ENCODE assay signal across 25 cellular contexts in the genomic region with DNA sequence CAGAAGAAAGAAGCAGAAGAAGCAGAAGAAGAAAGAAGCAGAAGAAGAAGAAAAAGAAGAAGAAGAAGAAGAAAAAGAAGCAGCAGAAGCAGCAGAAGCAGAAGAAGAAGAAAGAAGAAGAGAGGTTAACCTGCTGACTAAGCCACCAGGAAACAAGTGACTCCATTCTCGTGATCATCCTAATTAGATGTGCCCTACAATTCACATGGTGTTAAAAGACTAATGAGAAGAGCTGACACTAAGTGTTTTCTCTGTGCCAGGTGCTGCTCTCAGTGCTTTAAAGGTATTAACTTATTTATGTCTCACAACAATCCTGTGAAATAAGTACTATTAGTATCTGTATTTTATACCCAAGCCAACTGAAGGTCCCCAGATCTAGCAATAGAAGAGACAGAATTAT. TPM values are rescaled to one million over a fixed set of nuclear protein-coding genes. Genes with fewer than 3 reads are reported as not detected.
"Had no signal": no experiment of that assay in that cellular context is flagged by ENCODE, and none has a peak within 500 bp of the region (broad histone marks: within the 10 kb centered on the region; RNA-seq: fewer than 3 reads in every experiment).

No MANE protein-coding gene starts in this region.

- H3K36me3 Mint-ChIP-seq: activated CD8-positive, alpha-beta memory T cell treated with anti-CD3 and anti-CD28 coated beads, Interleukin-2, amount 10 ng/mL, durations not matched to agents 7 days and 5 days; activated naive CD8-positive, alpha-beta T cell treated with anti-CD3 and anti-CD28 coated beads, Interleukin-2, amount 10 ng/mL, durations not matched to agents 7 days and 5 days had no signal

- H3K36me3 ChIP-seq: lower lobe of right lung, spleen, tibial artery had no signal

- H3K4me1 ChIP-seq: foreskin keratinocyte, tibial artery had no signal

- H3K4me1 Mint-ChIP-seq: activated naive CD8-positive, alpha-beta T cell treated with anti-CD3 and anti-CD28 coated beads, Interleukin-2, amount 10 ng/mL, durations not matched to agents 7 days and 5 days had no signal

- H3K9me3 ChIP-seq: body of pancreas, lower lobe of right lung, spleen, tibial artery had no signal

- H3K27ac ChIP-seq: body of pancreas, foreskin keratinocyte, hepatocyte, lower lobe of right lung, tibial artery had no signal

- H3K9me3 Mint-ChIP-seq: activated CD4-positive, alpha-beta memory T cell treated with anti-CD3 and anti-CD28 coated beads, Interleukin-2, amount 10 ng/mL, durations not matched to agents 7 days and 5 days; activated naive CD8-positive, alpha-beta T cell treated with anti-CD3 and anti-CD28 coated beads, Interleukin-2, amount 10 ng/mL, durations not matched to agents 7 days and 5 days; activated T-helper 2 cell treated with anti-CD3 and anti-CD28 coated beads, Interferon-gamma antibody, Interleukin-2, Interleukin-4, amounts not matched to agents 10 μg/mL and 5 μg/mL and 100 μg/mL, durations not matched to agents 14 hours and 24 hours and 36 hours; nephron had no signal

- H3K4me3 ChIP-seq: body of pancreas, hepatocyte, lower lobe of right lung, spleen, tibial artery had no signal

- H3K27ac Mint-ChIP-seq: activated CD4-positive, alpha-beta memory T cell treated with anti-CD3 and anti-CD28 coated beads, Interleukin-2, amount 10 ng/mL, durations not matched to agents 7 days and 5 days; activated CD8-positive, alpha-beta memory T cell treated with anti-CD3 and anti-CD28 coated beads, Interleukin-2, amount 10 ng/mL, durations not matched to agents 7 days and 5 days; activated naive CD8-positive, alpha-beta T cell treated with anti-CD3 and anti-CD28 coated beads, Interleukin-2, amount 10 ng/mL, durations not matched to agents 7 days and 5 days; activated T-helper 2 cell treated with anti-CD3 and anti-CD28 coated beads, Interferon-gamma antibody, Interleukin-2, Interleukin-4, amounts not matched to agents 10 μg/mL and 5 μg/mL and 100 μg/mL, durations not matched to agents 14 hours and 24 hours and 36 hours; nephron had no signal

- ATAC-seq: activated CD8-positive, alpha-beta memory T cell treated with anti-CD3 and anti-CD28 coated beads, Interleukin-2, amount 10 ng/mL, durations not matched to agents 7 days and 5 days; body of pancreas; foreskin keratinocyte; left colon; lower lobe of right lung; stimulated activated naive CD8-positive, alpha-beta T cell treated with anti-CD3 and anti-CD28 coated beads, Interleukin-15, Interleukin-2, amounts not matched to agents 100 U/mL and 50 U/mL, for 24 hours had no signal

- H3K4me3 Mint-ChIP-seq: activated CD4-positive, alpha-beta memory T cell treated with anti-CD3 and anti-CD28 coated beads, Interleukin-2, amount 10 ng/mL, durations not matched to agents 7 days and 5 days; activated CD8-positive, alpha-beta memory T cell treated with anti-CD3 and anti-CD28 coated beads, Interleukin-2, amount 10 ng/mL, durations not matched to agents 7 days and 5 days; activated naive CD8-positive, alpha-beta T cell treated with anti-CD3 and anti-CD28 coated beads, Interleukin-2, amount 10 ng/mL, durations not matched to agents 7 days and 5 days; nephron had no signal

- H3K27me3 ChIP-seq: body of pancreas, hepatocyte, spleen, tibial artery had no signal

- DNase-seq: activated CD4-positive, alpha-beta memory T cell treated with anti-CD3 and anti-CD28 coated beads, Interleukin-2, amount 10 ng/mL, durations not matched to agents 7 days and 5 days; activated CD4-positive, alpha-beta T cell treated with anti-CD3 and anti-CD28 coated beads for 48 hours; activated CD4-positive, CD25-positive, alpha-beta regulatory T cell; activated CD8-positive, alpha-beta memory T cell treated with anti-CD3 and anti-CD28 coated beads, Interleukin-2, amount 10 ng/mL, durations not matched to agents 7 days and 5 days; activated naive CD4-positive, alpha-beta T cell treated with Interleukin-2 at 50 U/mL for 16 hours; activated naive CD8-positive, alpha-beta T cell treated with anti-CD3 and anti-CD28 coated beads, Interleukin-2, amount 10 ng/mL, durations not matched to agents 7 days and 5 days; activated T-cell treated with anti-CD3 and anti-CD28 coated beads, Interleukin-2, amount 50 U/mL, for 1 hour; amygdala; body of pancreas; caudate nucleus; foreskin keratinocyte; islet precursor cell; left colon; lower lobe of right lung; midbrain; nucleus accumbens; spleen; stimulated activated naive CD8-positive, alpha-beta T cell treated with anti-CD3 and anti-CD28 coated beads, Interleukin-15, Interleukin-2, amounts not matched to agents 100 U/mL and 50 U/mL, for 24 hours; substantia nigra; T1000; tibial artery had no signal

- H3K27me3 Mint-ChIP-seq: activated naive CD8-positive, alpha-beta T cell treated with anti-CD3 and anti-CD28 coated beads, Interleukin-2, amount 10 ng/mL, durations not matched to agents 7 days and 5 days had no signal

RNA-seq across cellular contexts. Expression of a gene that starts 11.4 kb away (rescaled TPM):
- total RNA-seq: epithelial cell of proximal tubule had no signal
